In the genomic region with DNA sequence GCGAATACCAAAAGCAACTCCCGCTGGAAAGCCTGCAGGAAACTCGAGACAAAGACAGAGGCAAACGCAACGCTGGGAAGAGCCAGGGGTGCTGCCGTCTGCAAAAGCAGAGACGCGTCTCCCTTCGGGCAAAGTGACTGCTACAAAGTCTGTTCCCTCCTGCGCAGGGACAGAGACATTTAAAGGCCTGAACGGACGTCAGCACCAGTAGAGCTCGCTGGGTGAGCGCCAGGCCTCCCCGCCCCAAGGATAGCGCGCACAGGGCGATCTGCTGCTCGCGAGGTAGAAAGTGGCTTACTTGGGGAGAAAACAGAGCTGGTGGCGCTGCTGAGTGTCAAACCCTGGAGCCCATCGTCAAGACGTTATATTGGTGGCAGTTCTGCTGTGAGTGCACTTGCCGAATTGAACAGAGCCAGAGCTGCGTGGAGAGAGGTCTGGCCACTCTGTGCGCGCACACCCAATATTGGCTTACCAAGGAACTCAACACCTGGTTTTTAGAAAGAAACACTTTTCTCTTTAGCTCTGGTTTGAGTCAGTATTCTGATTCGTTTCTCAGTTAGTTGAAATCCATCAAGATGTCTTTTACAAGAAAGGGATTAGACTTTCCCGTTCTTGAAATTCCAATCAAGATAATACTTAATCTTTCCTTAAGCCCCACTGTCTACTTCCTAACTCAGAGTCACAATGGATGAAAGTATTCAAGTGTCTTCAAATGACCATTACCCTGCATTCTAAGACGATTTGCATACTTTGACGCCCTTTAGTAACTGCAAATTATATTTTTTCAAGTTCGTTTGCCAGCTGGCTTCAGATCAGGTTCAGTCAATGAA, we compare ENCODE assay signal across 8 cellular contexts.
DNase-seq lines count a peak whose midpoint lies in the region; ATAC-seq and TF ChIP-seq lines count a peak whose summit lies in the region.

No MANE protein-coding gene starts in this region.

- peaks cover 19% of the 10 kb centered on the region for H3K27me3 ChIP-seq in HUES64 (ENCODE audit: insufficient read depth, low read length)
- peaks cover 25% of the 10 kb centered on the region for H3K27me3 ChIP-seq in foreskin keratinocyte

- H3K9me3 ChIP-seq in HUES64 (ENCODE audit: insufficient read depth, low read depth, low read length) (no peaks in the 10 kb centered on the region), T-helper 17 cell (ENCODE audit: control insufficient read depth, low read length, poor library complexity, severe bottlenecking) (no peaks in the 10 kb centered on the region)

- H3K27ac Mint-ChIP-seq in T-helper 17 cell: no peak overlapping the region

- H3K4me1 ChIP-seq in HUES64 (ENCODE audit: insufficient read depth, low read length) (peaks cover 7% of the 10 kb centered on the region; the same call in 1 of the 2 replicates), foreskin keratinocyte (no peaks in the 10 kb centered on the region)

- H3K27me3 Mint-ChIP-seq in T-helper 17 cell: peaks cover 30% of the 10 kb centered on the region

- DNase-seq in AG10803 (ENCODE audit: low read depth) (no peak), T-helper 17 cell (no peak), foreskin keratinocyte (peak; percentile 22 to 48), posterior vena cava (ENCODE audit: low spot score) (peak; percentile 90), SIG-M5 treated with dmso at 0.1 percent for 504 hours (lab: John Stamatoyannopoulos, UW; ENCODE audit: unreplicated experiment) (no peak)

- H3K4me3 Mint-ChIP-seq in T-helper 17 cell: peak overlapping the region; percentile 69

- H3K4me1 Mint-ChIP-seq in T-helper 17 cell: peaks cover 6% of the 10 kb centered on the region

- H3K36me3 Mint-ChIP-seq in T-helper 17 cell (ENCODE audit: low read depth): peaks cover 2% of the 10 kb centered on the region

- no peaks in the 10 kb centered on the region for H3K36me3 ChIP-seq in HUES64 (ENCODE audit: insufficient read depth, low read length)

- H3K27ac ChIP-seq in HUES64 (ENCODE audit: low read depth, low read length) (no peak overlapping the region), foreskin keratinocyte (no peak overlapping the region)

- peak overlapping the region; percentile 26 for H3K4me3 ChIP-seq in AG10803 (ENCODE audit: low read length)
- peak overlapping the region; percentile 76 for H3K4me3 ChIP-seq in HUES64 (ENCODE audit: low read length)

- TF ChIP-seq CTCF in AG10803 (conservative IDR thresholded peaks at IDR 0.05; ENCODE audit: low read length) (no peak), foreskin keratinocyte (conservative IDR thresholded peaks at IDR 0.05) (no peak)

- intact Hi-C loops in posterior vena cava (cut with DNase I): no loop called here

- peak; percentile 28 for ATAC-seq in T-helper 17 cell
- ATAC-seq in foreskin keratinocyte: peak; percentile 23
- no peak for ATAC-seq in HG03095 (IDR thresholded peaks at IDR 0.05; ENCODE audit: unreplicated experiment)
- no peak for ATAC-seq in HG02678 (IDR thresholded peaks at IDR 0.05; ENCODE audit: unreplicated experiment)

- 11% methylated on average over 32 of the region's 32 CpGs for WGBS in HUES64

- peak overlapping the region; percentile 66 for H3K9ac ChIP-seq in HUES64 (ENCODE audit: low read depth, low read length)

Comparison
In these comparisons a context has a peak if more than half of its experiments do, and no peak if none do; other contexts are left out.
1. DNase-seq: peak in foreskin keratinocyte (2 of 2) and posterior vena cava (single experiment); none in AG10803 (single experiment), T-helper 17 cell (0 of 3) and SIG-M5 treated with dmso at 0.1 percent for 504 hours (single experiment).
2. ATAC-seq: peak in T-helper 17 cell (single experiment) and foreskin keratinocyte (single experiment); none in HG03095 (single experiment) and HG02678 (single experiment).